1 cellular context compared by ENCODE assay signal in the genomic region with DNA sequence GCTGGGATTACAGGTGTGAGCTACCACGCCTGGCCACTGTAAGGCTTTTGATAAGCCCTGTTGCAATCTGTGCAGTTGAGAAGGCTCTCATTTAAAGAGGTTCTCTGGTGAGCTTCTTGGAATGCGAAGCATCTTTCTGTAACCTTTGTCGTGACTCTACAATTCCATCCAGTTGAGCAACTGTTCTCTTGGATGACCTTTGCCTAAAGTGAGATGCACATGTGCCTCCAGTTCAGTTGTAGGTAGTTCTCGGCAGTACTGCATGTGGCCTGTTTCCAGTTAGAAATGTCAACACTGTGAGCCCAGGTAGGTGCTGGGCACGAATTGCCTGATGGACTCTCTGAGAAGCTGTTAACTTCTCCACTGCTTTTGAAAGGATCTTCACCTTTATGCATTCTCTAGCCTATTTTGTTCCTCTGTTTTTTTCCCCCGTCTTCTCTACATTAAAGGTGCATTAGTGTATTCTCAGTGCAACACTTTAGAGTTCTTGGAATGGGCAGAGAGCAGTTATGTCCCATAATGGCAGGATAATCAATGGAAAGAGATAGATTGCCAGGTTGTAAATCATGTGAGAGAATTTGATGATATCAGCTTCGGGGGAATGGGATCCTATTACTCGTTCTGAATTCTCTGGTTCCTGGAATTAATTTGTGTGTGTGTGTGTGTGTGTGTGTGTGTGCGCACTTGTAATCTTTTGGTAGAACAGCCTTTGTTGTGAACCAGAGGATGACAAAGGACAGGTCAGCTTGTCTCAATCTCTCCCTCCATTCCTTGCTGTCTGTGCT.
TF ChIP-seq lines count a peak whose summit lies in the region.

No MANE protein-coding gene starts in this region.

TF ChIP-seq in IMR-90, 13 proteins besides CTCF, POLR2A, EP300 and RAD21:
- no peak for TF ChIP-seq MAZ (IDR thresholded peaks at IDR 0.05; ENCODE audit: borderline replicate concordance, low read depth, low read length)
- TF ChIP-seq BHLHE40 (IDR thresholded peaks at IDR 0.05; ENCODE audit: low read depth, low read length) = no peak
- no peak; the same call in 1 of the 2 replicates for TF ChIP-seq MXI1 (IDR thresholded peaks at IDR 0.05; ENCODE audit: borderline replicate concordance, low read depth, low read length)
- TF ChIP-seq MAFK (IDR thresholded peaks at IDR 0.05; ENCODE audit: low read depth, low read length) = no peak
- peak; percentile 36; the same call in 1 of the 2 replicates for TF ChIP-seq CEBPB (IDR thresholded peaks at IDR 0.05; ENCODE audit: low read depth, low read length)
- TF ChIP-seq, protein P1, sequence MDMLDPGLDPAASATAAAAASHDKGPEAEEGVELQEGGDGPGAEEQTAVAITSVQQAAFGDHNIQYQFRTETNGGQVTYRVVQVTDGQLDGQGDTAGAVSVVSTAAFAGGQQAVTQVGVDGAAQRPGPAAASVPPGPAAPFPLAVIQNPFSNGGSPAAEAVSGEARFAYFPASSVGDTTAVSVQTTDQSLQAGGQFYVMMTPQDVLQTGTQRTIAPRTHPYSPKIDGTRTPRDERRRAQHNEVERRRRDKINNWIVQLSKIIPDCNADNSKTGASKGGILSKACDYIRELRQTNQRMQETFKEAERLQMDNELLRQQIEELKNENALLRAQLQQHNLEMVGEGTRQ (IDR thresholded peaks at IDR 0.05; ENCODE audit: low read depth, low read length) = no peak
- TF ChIP-seq CHD1 (IDR thresholded peaks at IDR 0.05; ENCODE audit: low read depth, low read length) = no peak
